Comparison of ENCODE assay signal across 8 cellular contexts in the genomic region with DNA sequence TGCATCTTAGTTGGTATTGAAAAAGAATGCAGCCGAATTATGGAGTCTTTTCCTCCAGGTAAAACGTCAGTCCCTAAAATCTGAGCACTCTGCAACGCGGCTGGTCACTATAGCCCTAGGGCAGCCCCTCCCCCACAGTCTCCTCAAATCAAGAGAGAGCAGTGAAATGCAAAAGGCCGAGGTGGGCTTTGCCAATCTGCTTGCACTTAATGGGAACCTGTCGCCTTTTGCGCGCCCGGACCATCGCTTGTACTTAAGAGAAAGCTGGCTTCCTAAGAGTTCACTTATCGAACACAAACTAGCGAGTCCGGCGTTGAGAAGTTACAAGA. TPM values are rescaled to one million over a fixed set of nuclear protein-coding genes. Genes with fewer than 3 reads are reported as not detected.
DNase-seq lines count a peak whose midpoint lies in the region; ATAC-seq and TF ChIP-seq lines count a peak whose summit lies in the region.

No MANE protein-coding gene starts in this region.

- H3K4me3 Mint-ChIP-seq in immature natural killer cell, result no peak overlapping the region

- intact Hi-C loops in breast epithelium (cut with DNase I; ENCODE audit: low total_unique reads), result no loop called here

- H3K27me3 Mint-ChIP-seq in immature natural killer cell (ENCODE audit: low read depth in 3 of 3), result no peaks in the 10 kb centered on the region

- H3K27ac ChIP-seq in breast epithelium (peak overlapping the region; percentile 60 to 85), lung (ENCODE audit: low read depth in 1 of 2, low read length in 1 of 2) (peak overlapping the region; percentile 43 to 54)

- DNase-seq in NCI-H69 (lab: John Stamatoyannopoulos, UW) (peak; percentile 90), breast epithelium (ENCODE audit: low spot score in 2 of 2) (peak in 1 of 2 donors; percentile 26), lung (ENCODE audit: low spot score) (peak; percentile 42), superior temporal gyrus (ENCODE audit: extremely low spot score) (peak; percentile 9), immature natural killer cell (no peak), SIG-M5 treated with dmso at 0.1 percent for 504 hours (lab: John Stamatoyannopoulos, UW; ENCODE audit: unreplicated experiment) (no peak)

- 0% methylated on average over 14 of the region's 14 CpGs for WGBS in lung, 2 donors

- no peaks in the 10 kb centered on the region for H3K9me3 Mint-ChIP-seq in immature natural killer cell

- no peaks in the 10 kb centered on the region for H3K36me3 ChIP-seq in breast epithelium
- H3K36me3 ChIP-seq in lung (ENCODE audit: control insufficient read depth in 2 of 2, insufficient read depth in 2 of 2, low read length in 2 of 2), result peaks cover 14 to 23% of the 10 kb centered on the region in 2 donors

- ATAC-seq in HG03095 (IDR thresholded peaks at IDR 0.05; ENCODE audit: unreplicated experiment) (peak; percentile 3), lung (ENCODE audit: insufficient read depth, low FRiP score) (no peak)

- no peak for TF ChIP-seq POLR2A in breast epithelium (IDR thresholded peaks at IDR 0.05)

- H3K4me1 Mint-ChIP-seq in immature natural killer cell, result peaks cover 21 to 24% of the 10 kb centered on the region in 2 donors

- H3K27me3 ChIP-seq in breast epithelium (no peaks in the 10 kb centered on the region), lung (ENCODE audit: control insufficient read depth, insufficient read depth) (no peaks in the 10 kb centered on the region)

- H3K4me3 ChIP-seq in GM12875 (ENCODE audit: low read depth, low read length) (peak overlapping the region; percentile 67), breast epithelium (peak overlapping the region; percentile 77 to 91 (median 91)), lung (peak overlapping the region; percentile 79)

- H3K9me3 ChIP-seq in breast epithelium, result no peaks in the 10 kb centered on the region
- no peaks in the 10 kb centered on the region for H3K9me3 ChIP-seq in lung (ENCODE audit: control insufficient read depth in 2 of 2, insufficient read depth in 1 of 2, low read length in 1 of 2)

- no peak overlapping the region for H3K27ac Mint-ChIP-seq in immature natural killer cell

- H3K4me1 ChIP-seq in breast epithelium (peaks cover 0 to 9% of the 10 kb centered on the region in 2 donors), lung (ENCODE audit: control insufficient read depth in 2 of 2, insufficient read depth in 2 of 2, low read length in 2 of 2) (no peaks in the 10 kb centered on the region)

- no peak for TF ChIP-seq CTCF in GM12875 (IDR thresholded peaks at IDR 0.05; ENCODE audit: borderline replicate concordance, insufficient read depth, low read depth, low read length)
- TF ChIP-seq CTCF in breast epithelium (IDR thresholded peaks at IDR 0.05), result no peak
- TF ChIP-seq CTCF in lung (IDR thresholded peaks at IDR 0.05; ENCODE audit: control extremely low read depth, extremely low read depth), result no peak

- H3K36me3 Mint-ChIP-seq in immature natural killer cell, result peaks cover 17 to 28% (median 23%) of the 10 kb centered on the region in 3 donors

RNA-seq across cellular contexts. Expression of a gene that starts 0.4 kb away (rescaled TPM):
- total RNA-seq in breast epithelium (10 to 100 TPM; 31.2 to 44.5 (median 43.3) TPM), lung (10 to 100 TPM; 34.3 to 40.8 TPM)
- polyA plus RNA-seq in lung (10 to 100 TPM; 19.9 to 34.0 TPM), immature natural killer cell (10 to 100 TPM; 40.5 to 73.8 (median 43.6) TPM)

RNA-seq across cellular contexts. Expression of a gene that starts 39.8 kb away (rescaled TPM):
- not detected for total RNA-seq in breast epithelium
- total RNA-seq in lung, result not detected
- polyA plus RNA-seq in lung, result under 1 TPM in 1 of 2 donors, not detected in 1; 0.08 TPM
- not detected for polyA plus RNA-seq in immature natural killer cell

Comparison
In these comparisons a context has a peak if more than half of its experiments do, and no peak if none do; other contexts are left out.
1. DNase-seq: peak in NCI-H69 (single experiment), lung (single experiment) and superior temporal gyrus (single experiment); none in immature natural killer cell (0 of 3) and SIG-M5 treated with dmso at 0.1 percent for 504 hours (single experiment).
2. Peak in every context shown above with its lines, with median percentiles within 50 percentile points of each other: H3K4me3 ChIP-seq.